ENCODE assay signal across 8 cellular contexts in genomic region chr5:25327173-25327572, GRCh38.
"Had no signal": no experiment of that assay in that cellular context is flagged by ENCODE, and none has a peak within 500 bp of the region (broad histone marks: within the 10 kb centered on the region; RNA-seq: fewer than 3 reads in every experiment).

No MANE protein-coding gene starts in this region.

- H3K4me3 ChIP-seq: GM23248 had no signal

- FAIRE-seq: H54, HTR-8/SVneo had no signal

- H3K9ac ChIP-seq: GM23248, KMS-11 had no signal

- H3K27ac ChIP-seq: GM23248, KMS-11 had no signal

- H3K4me2 ChIP-seq: KMS-11 had no signal

- H2AFZ ChIP-seq: GM23248 had no signal

- DNase-seq: GM23248, GOT3, H9, HCEC 1CT, KBM-7 had no signal
